Comparison of ENCODE assay signal across 8 cellular contexts in the genomic region with DNA sequence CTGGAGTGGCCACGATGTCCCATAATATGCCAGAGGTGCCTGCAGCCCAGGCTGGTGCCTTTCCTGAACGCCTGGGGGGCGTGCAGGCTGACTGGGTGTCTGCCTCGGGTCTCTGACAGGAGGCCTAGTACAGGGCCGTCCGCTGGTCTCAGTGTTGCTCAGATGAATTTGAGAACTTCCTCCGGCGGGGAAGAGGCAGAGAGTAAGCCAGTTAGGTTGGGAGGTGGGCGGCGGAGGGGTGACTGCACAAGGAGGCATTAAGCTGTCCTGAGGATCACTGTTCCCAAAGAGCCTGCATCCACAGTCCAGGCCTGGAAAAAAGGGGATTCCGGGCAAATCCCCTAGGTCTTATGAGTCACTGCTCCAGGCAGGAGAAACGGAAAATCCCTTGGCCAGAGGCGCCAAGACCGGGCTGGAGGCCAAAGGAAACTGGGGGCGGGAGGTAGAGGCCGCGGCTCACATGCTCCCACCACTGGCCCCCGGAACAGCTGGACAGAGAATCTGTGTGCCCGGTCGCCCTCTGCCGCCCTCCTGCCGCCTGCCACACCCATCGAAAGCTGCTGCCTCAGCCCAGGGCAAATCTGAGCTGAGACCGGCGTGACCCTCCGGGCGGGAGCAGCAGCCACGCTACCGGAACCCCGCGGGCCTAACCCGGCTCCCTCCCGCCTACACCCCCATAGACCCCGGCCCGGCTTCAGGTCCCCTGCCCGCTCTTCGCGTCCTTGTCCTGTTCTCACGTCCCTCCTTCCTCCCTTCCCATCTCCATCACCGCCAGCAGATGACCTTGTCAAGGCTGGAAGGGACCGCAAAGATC. TPM values are rescaled to one million over a fixed set of nuclear protein-coding genes. Genes with fewer than 3 reads are reported as not detected.
A peak's percentile ranks its signal among the peaks of the same experiment; 100 is the strongest.
DNase-seq lines count a peak whose midpoint lies in the region; ATAC-seq and TF ChIP-seq lines count a peak whose summit lies in the region.

No MANE protein-coding gene starts in this region.

- no peaks in the 10 kb centered on the region for H3K27me3 ChIP-seq in prostate gland (replicated peaks; ENCODE audit: insufficient read depth)

- DNase-seq in NCI-H510A treated with DMSO at 0.1 percent for 48 hours (lab: John Stamatoyannopoulos, UW) (peak; percentile 55), NCI-H510A (lab: John Stamatoyannopoulos, UW) (no peak), OCI-LY7 (ENCODE audit: low spot score) (peak; percentile 63), astrocyte of the spinal cord (ENCODE audit: low read depth, low spot score) (peak; percentile 92), hippocampal formation (lab: John Stamatoyannopoulos, UW) (peak; percentile 66 to 84), prostate gland (ENCODE audit: low spot score) (peak; percentile 75), NOMO-1 (lab: John Stamatoyannopoulos, UW; ENCODE audit: unreplicated experiment in 2 of 2) (no peak)

- BruUV-seq in OCI-LY7 (replicated peaks; lab: Mats Ljungman, UMichigan): no TSS peak

- CTCF ChIA-PET in OCI-LY7 (lab: Charles Lee; ENCODE audit: unreplicated experiment): interaction anchor here (0.7 to 1.0 kb wide), 2 partner anchors 19 to 21 kb away, joined by 4 to 5 read pairs; a partner anchor contains a TSS

- H3K4me2 ChIP-seq in OCI-LY7 (ENCODE audit: low read length): peak overlapping the region; percentile 91

- in situ Hi-C loops in astrocyte of the spinal cord (cut with HindIII; ENCODE audit: low sequenced_read_pairs): no loop called here

- TF ChIP-seq CTCF in OCI-LY7 (conservative IDR thresholded peaks at IDR 0.05; ENCODE audit: low read length) (no peak), astrocyte of the spinal cord (IDR thresholded peaks at IDR 0.05; ENCODE audit: low read depth, low read length) (peak; percentile 12), prostate gland (IDR thresholded peaks at IDR 0.05) (peak in 1 of 4 experiments; percentile 17)

- H2AFZ ChIP-seq in OCI-LY7 (ENCODE audit: low read length): peak overlapping the region; percentile 70

- TF ChIP-seq POLR2A in prostate gland (IDR thresholded peaks at IDR 0.05): peak; percentile 50

- peaks cover 41% of the 10 kb centered on the region for H3K4me1 ChIP-seq in OCI-LY7 (ENCODE audit: insufficient read depth, low read length, poor library complexity, severe bottlenecking)
- H3K4me1 ChIP-seq in prostate gland (replicated peaks): peaks cover 28% of the 10 kb centered on the region

- no peaks in the 10 kb centered on the region for H3K79me2 ChIP-seq in OCI-LY7 (ENCODE audit: insufficient read depth, low read depth, low read length)

- H4K20me1 ChIP-seq in OCI-LY7 (ENCODE audit: insufficient read depth, low read length): no peaks in the 10 kb centered on the region

- ATAC-seq in GM19455 (IDR thresholded peaks at IDR 0.05; ENCODE audit: unreplicated experiment): no peak

- intact Hi-C loops in OCI-LY7 (cut with micrococcal nuclease; ENCODE audit: unreplicated experiment): loop anchor here (1.0 kb wide), 3 partner anchors 19 to 102 kb away; a partner anchor contains a TSS
- intact Hi-C loops in prostate gland (cut with DNase I): loop anchor here (5.0 kb wide), 1 partner anchor 90 kb away; no protein-coding TSS in a partner anchor

- peak overlapping the region; percentile 71 for H3K4me3 ChIP-seq in OCI-LY7 (ENCODE audit: low read depth, low read length, poor library complexity, severe bottlenecking)
- H3K4me3 ChIP-seq in astrocyte of the spinal cord (ENCODE audit: low read depth, low read length): peak overlapping the region; percentile 63
- peak overlapping the region; percentile 47 to 53 for H3K4me3 ChIP-seq in prostate gland

- H3K36me3 ChIP-seq in OCI-LY7 (ENCODE audit: insufficient read depth, low read length): 0 out of 2 replicates have a peak, but pooled peaks cover 7% of the 10 kb centered on the region
- H3K36me3 ChIP-seq in prostate gland: no peaks in the 10 kb centered on the region

- 5% methylated on average over 40 of the region's 41 CpGs for WGBS in prostate gland

- no peaks in the 10 kb centered on the region for H3K9me2 ChIP-seq in OCI-LY7 (ENCODE audit: insufficient read depth, low read length)

- H3K9me3 ChIP-seq in OCI-LY7 (ENCODE audit: low read length): no peaks in the 10 kb centered on the region
- no peaks in the 10 kb centered on the region for H3K9me3 ChIP-seq in prostate gland

- POLR2A ChIA-PET in OCI-LY7 (lab: Charles Lee): interaction anchor here (0.6 to 3.5 kb wide), 5 partner anchors 12 to 232 kb away, joined by 3 to 28 read pairs (median 5); a partner anchor contains a TSS

- H3K27ac ChIP-seq in OCI-LY7 (ENCODE audit: low read depth, low read length, poor library complexity, severe bottlenecking): peak overlapping the region; percentile 82
- peak overlapping the region; percentile 91 for H3K27ac ChIP-seq in prostate gland

RNA-seq across cellular contexts. Expression of a gene that starts 1.2 kb away (rescaled TPM):
- total RNA-seq in OCI-LY7 (2014; rRNA removed; shearing (Covaris generic)): 32.7 and 41.9 TPM in 2 replicates
- total RNA-seq in OCI-LY7 (2022) (21.6 and 25.9 TPM in 2 replicates), prostate gland (10 to 100 TPM; 21.3 to 62.9 TPM)

RNA-seq across cellular contexts. Expression of a gene that starts 19.6 kb away (rescaled TPM):
- total RNA-seq in OCI-LY7 (2014; rRNA removed; shearing (Covaris generic)): 45.0 and 54.2 TPM in 2 replicates
- total RNA-seq in OCI-LY7 (2022) (60.4 and 62.9 TPM in 2 replicates), prostate gland (10 to 100 TPM; 27.5 to 28.1 TPM)

RNA-seq across cellular contexts. Expression of a gene that starts 22.0 kb away (rescaled TPM):
- total RNA-seq in OCI-LY7 (2014; rRNA removed; shearing (Covaris generic)): 24.1 and 29.9 TPM in 2 replicates
- total RNA-seq in OCI-LY7 (2022) (117 and 123 TPM in 2 replicates), prostate gland (100 to 1,000 TPM in 1 of 2 donors, 10 to 100 TPM in 1; 88.9 to 125 TPM)

RNA-seq across cellular contexts. Expression of a gene that starts 27.5 kb away (rescaled TPM):
- total RNA-seq in OCI-LY7 (2014; rRNA removed; shearing (Covaris generic)): 91.9 and 112 TPM in 2 replicates
- total RNA-seq in OCI-LY7 (2022) (175 and 198 TPM in 2 replicates), prostate gland (10 to 100 TPM; 40.3 to 85.6 TPM)

RNA-seq across cellular contexts. Expression of a gene that starts 32.9 kb away (rescaled TPM):
- 7.1 and 8.0 TPM in 2 replicates for total RNA-seq in OCI-LY7 (2014; rRNA removed; shearing (Covaris generic))
- total RNA-seq in OCI-LY7 (2022): 12.2 and 17.8 TPM in 2 replicates
- total RNA-seq in prostate gland: 10 to 100 TPM in 1 of 2 donors, 1 to 10 TPM in 1; 2.9 to 16.2 TPM

Comparison
In these comparisons a context has a peak if more than half of its experiments do, and no peak if none do; other contexts are left out.
1. DNase-seq: peak in NCI-H510A treated with DMSO at 0.1 percent for 48 hours (single experiment), OCI-LY7 (single experiment), astrocyte of the spinal cord (single experiment), hippocampal formation (2 of 2) and prostate gland (single experiment); none in NCI-H510A (single experiment) and NOMO-1 (0 of 2).
2. Peak in every context shown above with its lines, with median percentiles within 50 percentile points of each other: H3K4me3 ChIP-seq.